8 cellular contexts compared by ENCODE assay signal in genomic region chr6:153003294-153003645, GRCh38. TPM values are rescaled to one million over a fixed set of nuclear protein-coding genes. Genes with fewer than 3 reads are reported as not detected.
DNase-seq lines count a peak whose midpoint lies in the region; ATAC-seq and TF ChIP-seq lines count a peak whose summit lies in the region.

No MANE protein-coding gene starts in this region.

- H3K27me3 ChIP-seq in SU-DHL-6 (ENCODE audit: low read length) (no peaks in the 10 kb centered on the region), fibroblast of lung (ENCODE audit: control insufficient read depth, insufficient read depth, low read length) (no peaks in the 10 kb centered on the region)

- H3K36me3 ChIP-seq in SU-DHL-6 (ENCODE audit: low read length) (peaks cover 10% of the 10 kb centered on the region), fibroblast of lung (ENCODE audit: control insufficient read depth, insufficient read depth, low read length) (no peaks in the 10 kb centered on the region)

- H3K4me2 ChIP-seq in SU-DHL-6 (ENCODE audit: low read depth, low read length, poor library complexity, severe bottlenecking) = peak overlapping the region; percentile 97
- H3K4me2 ChIP-seq in fibroblast of lung (ENCODE audit: extremely low read depth, insufficient read depth, low read length) = peak overlapping the region; percentile 99

- H3K4me3 ChIP-seq in SU-DHL-6 (ENCODE audit: insufficient read depth, low read length, poor library complexity, severe bottlenecking) (peak overlapping the region; percentile 67), fibroblast of lung (replicated peaks in 1 of 4; ENCODE audit: control extremely low read depth in 1 of 4, insufficient read depth in 1 of 4, low read depth in 3 of 4, low read length in 4 of 4) (peak overlapping the region; percentile 55 to 87 (median 68))

- H3K79me2 ChIP-seq in SU-DHL-6 (ENCODE audit: insufficient read depth, low read length) = peaks cover 44% of the 10 kb centered on the region
- H3K79me2 ChIP-seq in fibroblast of lung (ENCODE audit: control insufficient read depth, insufficient read depth, low read length) = peaks cover 46% of the 10 kb centered on the region

- H3K4me3 Mint-ChIP-seq in osteocyte (ENCODE audit: unreplicated experiment) = peak overlapping the region; percentile 99

- H3K9me3 Mint-ChIP-seq in osteocyte (ENCODE audit: unreplicated experiment) = no peaks in the 10 kb centered on the region

- H3K27ac ChIP-seq in SU-DHL-6 (ENCODE audit: low read depth, low read length) (peak overlapping the region; percentile 43; the same call in 1 of the 2 replicates), fibroblast of lung (ENCODE audit: insufficient read depth, low read length) (peak overlapping the region; percentile 92)

- H3K9ac ChIP-seq in SU-DHL-6 (ENCODE audit: low read length) (peak overlapping the region; percentile 77), fibroblast of lung (ENCODE audit: insufficient read depth, low read length) (peak overlapping the region; percentile 82)

- no peaks in the 10 kb centered on the region for H3K9me3 ChIP-seq in SU-DHL-6 (ENCODE audit: insufficient read depth, low read length)
- H3K9me3 ChIP-seq in fibroblast of lung (ENCODE audit: control insufficient read depth, insufficient read depth, low read depth, low read length) = no peaks in the 10 kb centered on the region

- H3K4me1 ChIP-seq in fibroblast of lung (ENCODE audit: control insufficient read depth, extremely low read depth, insufficient read depth, low read length) = peaks cover 2% of the 10 kb centered on the region

- TF ChIP-seq CTCF in SU-DHL-6 (IDR thresholded peaks at IDR 0.05; ENCODE audit: insufficient read depth, low read length, poor library complexity, severe bottlenecking) (no peak), fibroblast of lung (conservative IDR thresholded peaks at IDR 0.05 in 1 of 2, IDR thresholded peaks at IDR 0.05 in 1 of 2; ENCODE audit: low read depth in 1 of 2, low read length in 2 of 2) (no peak), osteocyte (IDR thresholded peaks at IDR 0.05) (no peak), GM10266 (IDR thresholded peaks at IDR 0.05; ENCODE audit: control insufficient read depth, insufficient read depth, low read depth, missing control alignments) (no peak)

- H3K27me3 Mint-ChIP-seq in osteocyte (ENCODE audit: unreplicated experiment) = no peaks in the 10 kb centered on the region

- peaks cover 3% of the 10 kb centered on the region for H3K36me3 Mint-ChIP-seq in osteocyte (ENCODE audit: unreplicated experiment)

- H3K27ac Mint-ChIP-seq in osteocyte (ENCODE audit: unreplicated experiment) = peak overlapping the region; percentile 97

- peaks cover 30% of the 10 kb centered on the region for H3F3A ChIP-seq in SU-DHL-6 (ENCODE audit: insufficient read depth)

- peaks cover 36% of the 10 kb centered on the region for H3K4me1 Mint-ChIP-seq in osteocyte (ENCODE audit: unreplicated experiment)

- peak overlapping the region; percentile 72 for H2AFZ ChIP-seq in SU-DHL-6 (ENCODE audit: low read depth, low read length, severe bottlenecking)
- H2AFZ ChIP-seq in fibroblast of lung (ENCODE audit: low read length) = peak overlapping the region; percentile 63

- peak; percentile 0 for ATAC-seq in HG03064 (IDR thresholded peaks at IDR 0.05; ENCODE audit: low read depth, unreplicated experiment)

- DNase-seq in NCI-H82 (lab: John Stamatoyannopoulos, UW) (peak; percentile 63), NCI-H82 treated with DMSO at 0.1 percent for 48 hours (lab: John Stamatoyannopoulos, UW; ENCODE audit: unreplicated experiment) (no peak), fibroblast of lung (ENCODE audit: low read depth in 2 of 2) (no peak), osteocyte (ENCODE audit: extremely low spot score, unreplicated experiment) (no peak), GM10266 (ENCODE audit: extremely low spot score) (no peak)
- no peak for DNase-seq in activated effector memory CD4-positive, alpha-beta T cell treated with anti-CD3 and anti-CD28 coated beads, Interleukin-2, amount 50 U/mL, for 16 hours

- no peaks in the 10 kb centered on the region for H3K9me2 ChIP-seq in SU-DHL-6 (replicated peaks; ENCODE audit: insufficient read depth, low read length)

- peaks cover 8% of the 10 kb centered on the region for H4K20me1 ChIP-seq in SU-DHL-6 (ENCODE audit: low read depth, low read length)
- H4K20me1 ChIP-seq in fibroblast of lung (ENCODE audit: control insufficient read depth, extremely low read depth, insufficient read depth, low read length) = no peaks in the 10 kb centered on the region

RNA-seq across cellular contexts. Expression of gene MTRF1L, which starts 0.8 kb away (rescaled TPM):
- 13.4 and 15.7 TPM in 2 replicates for total RNA-seq in fibroblast of lung
- polyA plus RNA-seq in fibroblast of lung = 17.8 and 20.0 TPM in 2 replicates
- polyA plus RNA-seq in fibroblast of lung (2012) = 14.2 and 17.5 TPM in 2 replicates
- polyA minus RNA-seq in fibroblast of lung (ENCODE audit: low replicate concordance) = 0.37 and 0.47 TPM in 2 replicates
- total RNA-seq in osteocyte = 15.9 and 16.9 TPM in 2 replicates

RNA-seq across cellular contexts. Expression of gene FBXO5, which starts 20.4 kb away (rescaled TPM):
- total RNA-seq in fibroblast of lung (6.9 and 8.4 TPM in 2 replicates), osteocyte (8.6 and 8.9 TPM in 2 replicates)
- polyA plus RNA-seq in fibroblast of lung = 11.7 and 26.1 TPM in 2 replicates
- 7.9 and 16.8 TPM in 2 replicates for polyA plus RNA-seq in fibroblast of lung (2012)
- 0.12 and 1.0 TPM in 2 replicates for polyA minus RNA-seq in fibroblast of lung (ENCODE audit: low replicate concordance)
